15 cellular contexts compared by ENCODE assay signal in the genomic region with DNA sequence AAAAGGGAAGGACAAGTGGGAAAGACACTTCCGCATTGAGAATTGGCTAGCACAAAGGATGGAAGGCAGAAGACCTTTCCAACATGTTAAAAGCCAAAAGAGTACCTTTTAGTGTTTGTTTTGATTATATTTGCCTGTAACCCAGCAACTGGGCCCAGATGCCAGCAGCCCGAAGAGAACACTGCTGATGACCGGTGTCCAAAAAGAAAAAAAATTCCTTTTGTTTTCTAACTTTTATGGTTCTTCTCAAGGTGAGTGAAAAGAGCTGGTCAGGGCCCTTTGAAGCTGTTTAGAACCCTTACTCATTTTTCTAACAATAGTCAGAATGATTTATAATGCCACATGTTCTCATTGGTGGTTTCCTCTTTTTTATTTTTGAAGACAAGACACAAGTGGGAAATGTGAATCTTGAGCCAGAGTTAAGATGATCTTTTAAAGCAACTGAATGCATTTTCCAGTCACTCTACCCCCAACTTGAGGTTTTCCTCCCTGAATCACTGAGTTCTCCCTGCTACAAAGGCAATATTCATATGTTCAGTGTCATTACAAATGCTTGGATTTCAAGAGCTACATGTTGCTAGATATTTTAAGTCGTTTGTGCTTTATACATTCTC. TPM values are rescaled to one million over a fixed set of nuclear protein-coding genes. Genes with fewer than 3 reads are reported as not detected.
DNase-seq lines count a peak whose midpoint lies in the region; ATAC-seq and TF ChIP-seq lines count a peak whose summit lies in the region.
"Had no signal": no experiment of that assay in that cellular context is flagged by ENCODE, and none has a peak within 500 bp of the region (broad histone marks: within the 10 kb centered on the region; RNA-seq: fewer than 3 reads in every experiment).

No MANE protein-coding gene starts in this region.

- intact Hi-C loops in breast epithelium (cut with DNase I; ENCODE audit: low total_unique reads) (no loop called here), MCF 10A (cut with micrococcal nuclease) (no loop called here)
- intact Hi-C loops in CD8-positive, alpha-beta T cell (cut with DNase I, micrococcal nuclease) = no loop called here

- no TSS peak for BruUV-seq in MCF 10A (replicated peaks; lab: Mats Ljungman, UMichigan)

- no peak overlapping the region for H3K9ac ChIP-seq in neural progenitor cell

- no peak for TF ChIP-seq POLR2A in breast epithelium (IDR thresholded peaks at IDR 0.05)

- H3K9me3 ChIP-seq in breast epithelium (peaks cover 0 to 6% of the 10 kb centered on the region in 2 donors), neural progenitor cell (ENCODE audit: low read depth) (peaks cover 4% of the 10 kb centered on the region)
- H3K9me3 ChIP-seq in CD8-positive, alpha-beta T cell (ENCODE audit: low read length) = no peaks in the 10 kb centered on the region
- H3K9me3 ChIP-seq: right lobe of liver had no signal

- peaks cover 6% of the 10 kb centered on the region for H3K4me1 Mint-ChIP-seq in MCF 10A (ENCODE audit: insufficient read depth, unreplicated experiment)
- H3K4me1 Mint-ChIP-seq in neural progenitor cell = no peaks in the 10 kb centered on the region
- H3K4me1 Mint-ChIP-seq in CD8-positive, alpha-beta T cell (ENCODE audit: low read depth) = no peaks in the 10 kb centered on the region
- H3K4me1 Mint-ChIP-seq: central memory CD8-positive, alpha-beta T cell had no signal

- H3K9me3 Mint-ChIP-seq in MCF 10A (ENCODE audit: unreplicated experiment) (peaks cover 7% of the 10 kb centered on the region), neural progenitor cell (peaks cover 15% of the 10 kb centered on the region)
- H3K9me3 Mint-ChIP-seq in CD8-positive, alpha-beta T cell = no peaks in the 10 kb centered on the region

- H3K4me2 ChIP-seq in neural progenitor cell = no peak overlapping the region

- ATAC-seq in SK-N-SH treated with all-trans-retinoic acid at 6 μM for 48 hours = no peak
- ATAC-seq in CD8-positive, alpha-beta T cell = no peak

- H3K4me3 ChIP-seq in breast epithelium = no peak overlapping the region
- no peak overlapping the region for H3K4me3 ChIP-seq in neural progenitor cell
- no peak overlapping the region for H3K4me3 ChIP-seq in CD8-positive, alpha-beta T cell (ENCODE audit: low read depth, low read length)
- H3K4me3 ChIP-seq: right lobe of liver had no signal

- H3K4me1 ChIP-seq in breast epithelium (no peaks in the 10 kb centered on the region), neural progenitor cell (no peaks in the 10 kb centered on the region)
- no peaks in the 10 kb centered on the region for H3K4me1 ChIP-seq in CD8-positive, alpha-beta T cell (ENCODE audit: insufficient read depth, low read length)

- H3K36me3 ChIP-seq in breast epithelium (no peaks in the 10 kb centered on the region), neural progenitor cell (no peaks in the 10 kb centered on the region)
- no peaks in the 10 kb centered on the region for H3K36me3 ChIP-seq in CD8-positive, alpha-beta T cell (ENCODE audit: insufficient read depth, low read length)
- H3K36me3 ChIP-seq: right lobe of liver had no signal

- H3K27ac Mint-ChIP-seq in MCF 10A (ENCODE audit: low read depth, unreplicated experiment) = no peak overlapping the region
- no peak overlapping the region for H3K27ac Mint-ChIP-seq in neural progenitor cell
- H3K27ac Mint-ChIP-seq in CD8-positive, alpha-beta T cell = no peak overlapping the region
- H3K27ac Mint-ChIP-seq: activated naive CD4-positive, alpha-beta T cell treated with anti-CD3 and anti-CD28 coated beads for 36 hours had no signal

- TF ChIP-seq CTCF in breast epithelium (IDR thresholded peaks at IDR 0.05) = no peak
- no peak for TF ChIP-seq CTCF in MCF 10A (IDR thresholded peaks at IDR 0.05; ENCODE audit: unreplicated experiment)
- TF ChIP-seq CTCF in neural progenitor cell (IDR thresholded peaks at IDR 0.05) = no peak
- no peak for TF ChIP-seq CTCF in CD8-positive, alpha-beta T cell (IDR thresholded peaks at IDR 0.05)

- H4K20me1 ChIP-seq in neural progenitor cell (ENCODE audit: low read depth) = no peaks in the 10 kb centered on the region

- DNase-seq in breast epithelium (ENCODE audit: low spot score in 2 of 2) (peak in 1 of 2 donors; percentile 54), MCF 10A (ENCODE audit: unreplicated experiment) (no peak), glomerular visceral epithelial cell (ENCODE audit: extremely low spot score) (peak; percentile 17), neural progenitor cell (ENCODE audit: low spot score) (no peak), NCI-H524 treated with DMSO at 0.1 percent for 48 hours (lab: John Stamatoyannopoulos, UW) (no peak), COR-L47 (lab: John Stamatoyannopoulos, UW) (no peak)
- no peak for DNase-seq in CD8-positive, alpha-beta T cell
- DNase-seq: activated naive CD4-positive, alpha-beta T cell treated with anti-CD3 and anti-CD28 coated beads for 36 hours; NCI-H1417 treated with DMSO at 0.1 percent for 48 hours; NCI-H524; right lobe of liver; SHP77 had no signal

- H3K4me3 Mint-ChIP-seq in MCF 10A (ENCODE audit: unreplicated experiment) = no peak overlapping the region
- no peak overlapping the region for H3K4me3 Mint-ChIP-seq in neural progenitor cell
- H3K4me3 Mint-ChIP-seq in CD8-positive, alpha-beta T cell = no peak overlapping the region
- H3K4me3 Mint-ChIP-seq: activated naive CD4-positive, alpha-beta T cell treated with anti-CD3 and anti-CD28 coated beads for 36 hours; central memory CD8-positive, alpha-beta T cell had no signal

- H3K27ac ChIP-seq in breast epithelium = peak overlapping the region; percentile 79 to 88
- no peak overlapping the region for H3K27ac ChIP-seq in neural progenitor cell
- no peak overlapping the region for H3K27ac ChIP-seq in CD8-positive, alpha-beta T cell (ENCODE audit: low read depth, low read length)
- H3K27ac ChIP-seq: epithelial cell of prostate, right lobe of liver had no signal

- H3K79me2 ChIP-seq in neural progenitor cell (ENCODE audit: low read depth) = no peaks in the 10 kb centered on the region

- H2AFZ ChIP-seq in neural progenitor cell (replicated peaks) = peak overlapping the region; percentile 13

- CTCF ChIA-PET in MCF 10A (lab: Yijun Ruan, JAX) = no interaction called here
- CTCF ChIA-PET in CD8-positive, alpha-beta T cell (lab: Charles Lee) = no interaction called here

- no peaks in the 10 kb centered on the region for H3K36me3 Mint-ChIP-seq in MCF 10A (ENCODE audit: insufficient read depth, unreplicated experiment)
- no peaks in the 10 kb centered on the region for H3K36me3 Mint-ChIP-seq in neural progenitor cell
- H3K36me3 Mint-ChIP-seq in CD8-positive, alpha-beta T cell = no peaks in the 10 kb centered on the region

- H3F3A ChIP-seq in neural progenitor cell (ENCODE audit: low read depth) = no peaks in the 10 kb centered on the region

- POLR2A ChIA-PET in MCF 10A (lab: Yijun Ruan, JAX) = no interaction called here
- POLR2A ChIA-PET in CD8-positive, alpha-beta T cell (lab: Charles Lee) = no interaction called here

- H3K27me3 Mint-ChIP-seq in MCF 10A (ENCODE audit: insufficient read depth, unreplicated experiment) (no peaks in the 10 kb centered on the region), neural progenitor cell (ENCODE audit: insufficient read depth, low read depth) (no peaks in the 10 kb centered on the region)
- no peaks in the 10 kb centered on the region for H3K27me3 Mint-ChIP-seq in CD8-positive, alpha-beta T cell (ENCODE audit: low read depth)
- H3K27me3 Mint-ChIP-seq: central memory CD8-positive, alpha-beta T cell had no signal

- H3K27me3 ChIP-seq in breast epithelium = no peaks in the 10 kb centered on the region
- H3K27me3 ChIP-seq in neural progenitor cell = no peaks in the 10 kb centered on the region
- no peaks in the 10 kb centered on the region for H3K27me3 ChIP-seq in CD8-positive, alpha-beta T cell (ENCODE audit: insufficient read depth, low read length)
- H3K27me3 ChIP-seq: right lobe of liver had no signal

TF ChIP-seq in SK-N-SH treated with all-trans-retinoic acid at 6 μM for 48 hours, 23 proteins besides CTCF, POLR2A, EP300 and RAD21:
- no peak for TF ChIP-seq CSRNP3 (CRISPR knock-in tag; IDR thresholded peaks at IDR 0.05)
- no peak for TF ChIP-seq ZNF70 (CRISPR knock-in tag; IDR thresholded peaks at IDR 0.05)
- no peak for TF ChIP-seq RARB (CRISPR knock-in tag; IDR thresholded peaks at IDR 0.05)
- TF ChIP-seq ZC3H10 (CRISPR knock-in tag; IDR thresholded peaks at IDR 0.05) = no peak

RNA-seq across cellular contexts. Expression of gene ZNF462, which starts 32.3 kb away (rescaled TPM):
- total RNA-seq in breast epithelium = 10 to 100 TPM in 2 of 3 donors, 1 to 10 TPM in 1; 9.0 to 36.4 (median 20.6) TPM
- 45.7 and 47.2 TPM in 2 replicates for total RNA-seq in MCF 10A (2022)
- total RNA-seq in neural progenitor cell (ENCODE audit: low replicate concordance) = 81.8 and 93.4 TPM in 2 replicates
- total RNA-seq in CD8-positive, alpha-beta T cell = not detected

Comparison
In these comparisons a context has a peak if more than half of its experiments do, and no peak if none do; other contexts are left out.
1. H3K27ac ChIP-seq: peak in breast epithelium (2 of 2); none in neural progenitor cell (single experiment) and CD8-positive, alpha-beta T cell (single experiment).
2. RNA of gene ZNF462, which starts 32.3 kb away (total RNA-seq): 81.8 to 93.4 TPM in neural progenitor cell, 45.7 to 47.2 TPM in MCF 10A and 9.0 to 36.4 TPM in breast epithelium; not detected in CD8-positive, alpha-beta T cell; every median in the first group is over 4 times any median in the second.